1 cellular context compared by ENCODE assay signal in genomic region chr9:122912964-122913673, GRCh38.
TF ChIP-seq lines count a peak whose summit lies in the region.

Gene ZBTB6, minus strand, starts transcription at chr9:122913323. Its CDS starts 1,251 bp downstream, at chr9:122912072.

TF ChIP-seq in GM12878, 131 proteins besides CTCF, POLR2A, EP300 and RAD21 (continued from another document and continues in another):
- TF ChIP-seq MLLT1 (IDR thresholded peaks at IDR 0.05) (peak; percentile 75; the same call in 1 of the 2 replicates), ZBTB33 (IDR thresholded peaks at IDR 0.05) (no peak), TCF12 (IDR thresholded peaks at IDR 0.05; ENCODE audit: low read depth, low read length) (peak; percentile 82), NFXL1 (IDR thresholded peaks at IDR 0.05; ENCODE audit: borderline replicate concordance) (no peak), REST (IDR thresholded peaks at IDR 0.05; ENCODE audit: low read depth, low read length) (no peak), ATF7 (IDR thresholded peaks at IDR 0.05; ENCODE audit: low read depth) (peak; percentile 47; the same call in 1 of the 2 replicates), BHLHE40 (IDR thresholded peaks at IDR 0.05; ENCODE audit: borderline replicate concordance in 1 of 2, low read depth in 2 of 2, low read length in 1 of 2) (no peak), KLF5 (IDR thresholded peaks at IDR 0.05; ENCODE audit: partially characterized antibody) (peak; percentile 21), CEBPZ (IDR thresholded peaks at IDR 0.05; ENCODE audit: low read depth, low read length) (no peak), E2F8 (IDR thresholded peaks at IDR 0.05; ENCODE audit: low read depth, partially characterized antibody) (peak; percentile 94), KDM1A (IDR thresholded peaks at IDR 0.05; ENCODE audit: borderline replicate concordance) (no peak; the same call in 1 of the 2 replicates), LARP7 (IDR thresholded peaks at IDR 0.05) (peak; percentile 79; the same call in 1 of the 2 replicates), RFX5 (IDR thresholded peaks at IDR 0.05; ENCODE audit: low read depth, low read length) (0 out of 2 replicates have a peak, but pooled peaks have one; percentile 10), SREBF2 (IDR thresholded peaks at IDR 0.05; ENCODE audit: low read length) (no peak; the same call in 1 of the 2 replicates), USF2 (IDR thresholded peaks at IDR 0.05; ENCODE audit: borderline replicate concordance, low read depth, low read length) (no peak; the same call in 1 of the 2 replicates), WRNIP1 (IDR thresholded peaks at IDR 0.05; ENCODE audit: borderline replicate concordance, low read depth, low read length) (no peak), TCF7 (IDR thresholded peaks at IDR 0.05; ENCODE audit: borderline replicate concordance) (0 out of 2 replicates have a peak, but pooled peaks have one; percentile 7), CHD2 (IDR thresholded peaks at IDR 0.05; ENCODE audit: borderline replicate concordance, low read depth, low read length) (peak; percentile 91; the same call in 1 of the 2 replicates), NFIC (IDR thresholded peaks at IDR 0.05; ENCODE audit: low read depth, low read length) (0 out of 2 replicates have a peak, but pooled peaks have one; percentile 40), CREM (IDR thresholded peaks at IDR 0.05; ENCODE audit: low read depth) (peak; percentile 58), NKRF (conservative IDR thresholded peaks at IDR 0.05) (peak; percentile 39), ZNF207 (IDR thresholded peaks at IDR 0.05; ENCODE audit: borderline replicate concordance) (peak; percentile 82; the same call in 1 of the 2 replicates), YY1 (IDR thresholded peaks at IDR 0.05; ENCODE audit: low read depth, low read length) (peak; percentile 56; the same call in 1 of the 2 replicates), FOS (IDR thresholded peaks at IDR 0.05; ENCODE audit: borderline replicate concordance, extremely low read depth, insufficient read length) (no peak), TCF3 (IDR thresholded peaks at IDR 0.05; ENCODE audit: borderline replicate concordance, insufficient read depth, low read depth, low read length) (peak; percentile 86), GATAD2B (conservative IDR thresholded peaks at IDR 0.05; ENCODE audit: low read depth) (peak; percentile 85; the same call in 1 of the 2 replicates), MXI1 (IDR thresholded peaks at IDR 0.05; ENCODE audit: low read depth, low read length) (peak; percentile 75), DPF2 (IDR thresholded peaks at IDR 0.05) (peak; percentile 32; the same call in 1 of the 2 replicates), IKZF2 (IDR thresholded peaks at IDR 0.05) (peak in 1 of 2 experiments; percentile 52), ATF3 (IDR thresholded peaks at IDR 0.05; ENCODE audit: borderline replicate concordance, extremely low read depth, low read depth, low read length) (no peak), CBFB (IDR thresholded peaks at IDR 0.05; ENCODE audit: low read depth) (peak; percentile 75; the same call in 1 of the 2 replicates), ELK1 (IDR thresholded peaks at IDR 0.05; ENCODE audit: low read depth, low read length) (no peak), SRF (IDR thresholded peaks at IDR 0.05; ENCODE audit: low read depth in 2 of 2, low read length in 2 of 2) (0 out of 4 replicates have a peak, but pooled peaks of 1 of the 2 experiments have one; percentile 29), NR2F1 (conservative IDR thresholded peaks at IDR 0.05) (no peak), NBN (IDR thresholded peaks at IDR 0.05) (peak; percentile 79), YBX1 (IDR thresholded peaks at IDR 0.05) (no peak), PKNOX1 (IDR thresholded peaks at IDR 0.05) (peak; percentile 54; the same call in 1 of the 2 replicates), IKZF1 (conservative IDR thresholded peaks at IDR 0.05) (peak; percentile 87), JUNB (IDR thresholded peaks at IDR 0.05) (peak; percentile 28; the same call in 1 of the 2 replicates)
